In the genomic region with DNA sequence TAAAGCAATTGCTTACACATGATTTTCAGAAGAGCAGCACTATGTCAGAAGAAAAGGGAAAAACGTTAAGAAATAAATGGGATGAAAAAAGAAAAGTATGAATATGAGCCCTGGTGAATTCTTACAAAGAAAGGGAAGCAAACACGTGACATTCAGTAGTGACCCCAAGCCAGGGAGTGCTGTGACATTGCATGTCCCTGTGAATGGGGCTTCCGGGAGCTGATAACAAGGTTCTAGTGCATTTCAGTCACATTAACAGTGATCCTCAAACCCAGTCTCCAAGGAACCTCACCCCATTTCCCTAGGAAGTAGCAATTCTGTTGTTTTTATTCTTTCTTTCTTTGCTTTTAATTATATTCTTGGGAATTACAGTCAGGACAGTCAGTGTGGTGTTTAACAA, we compare ENCODE assay signal across 31 cellular contexts. TPM values are rescaled to one million over a fixed set of nuclear protein-coding genes. Genes with fewer than 3 reads are reported as not detected.
"Had no signal": no experiment of that assay in that cellular context is flagged by ENCODE, and none has a peak within 500 bp of the region (broad histone marks: within the 10 kb centered on the region; RNA-seq: fewer than 3 reads in every experiment).

No MANE protein-coding gene starts in this region.

- H3K36me3 ChIP-seq: lower lobe of right lung, neutrophil, thyroid gland had no signal

- ATAC-seq: esophagus mucosa; left lobe of liver; lower lobe of right lung; natural killer cell; stimulated activated effector memory CD8-positive, alpha-beta T cell treated with anti-CD3 and anti-CD28 coated beads, Interleukin-12 subunit alpha, Interleukin-12 subunit beta, amount 100 ng/mL, for 72 hours had no signal

- H3K4me3 ChIP-seq: dorsolateral prefrontal cortex, hepatocyte, lower lobe of right lung, sigmoid colon, stomach, thyroid gland had no signal

- H3K27ac ChIP-seq: dorsolateral prefrontal cortex, epithelial cell of prostate, hepatocyte, lower lobe of right lung, neutrophil, parathyroid adenoma, thyroid gland had no signal

- H3K9me3 ChIP-seq: lower lobe of right lung, neutrophil, thyroid gland had no signal

- H3K4me1 ChIP-seq: lower lobe of right lung, parathyroid adenoma, thyroid gland had no signal

- DNase-seq: central memory CD4-positive, alpha-beta T cell; dorsolateral prefrontal cortex; effector CD4-positive, alpha-beta T cell; endodermal cell; foreskin melanocyte; kidney; lower lobe of right lung; natural killer cell; sigmoid colon; stimulated activated CD4-positive, alpha-beta T cell treated with anti-CD3 and anti-CD28 coated beads, Interleukin-2, amount 100 ng/mL, for 24 hours; stimulated activated CD4-positive, alpha-beta T cell treated with anti-CD3 and anti-CD28 coated beads, Interleukin-4, amount 100 ng/mL, for 24 hours; stimulated activated naive CD4-positive, alpha-beta T cell treated with Interleukin-2 at 50 U/mL for 16 hours; stomach; thyroid gland; trophoblast cell had no signal

- H3K27me3 ChIP-seq: hepatocyte, neutrophil, sigmoid colon, stomach, thyroid gland had no signal

RNA-seq across cellular contexts. Expression of gene TMEM252, which starts 27.3 kb away (rescaled TPM):
- total RNA-seq: cerebellum, endodermal cell, esophagus mucosa, hepatocyte, left lobe of liver, mononuclear cell, natural killer cell, osteoblast, progenitor cell of endocrine pancreas, sigmoid colon, skeletal muscle tissue, stomach, subcutaneous adipose tissue, temporal lobe, thyroid gland, ureter had no signal
- polyA plus RNA-seq: neural cell, sigmoid colon, stomach had no signal
